Comparison of ENCODE assay signal across 25 cellular contexts in genomic region chr7:158492372-158492771, GRCh38.
"Had no signal": no experiment of that assay in that cellular context is flagged by ENCODE, and none has a peak within 500 bp of the region (broad histone marks: within the 10 kb centered on the region; RNA-seq: fewer than 3 reads in every experiment).

No MANE protein-coding gene starts in this region.

- H3K27ac ChIP-seq: brain microvascular endothelial cell, cardiac muscle cell, Peyer's patch, RWPE1, SJSA1 had no signal

- H3K27me3 ChIP-seq: brain microvascular endothelial cell, MG63, Peyer's patch, SJSA1 had no signal

- H3K4me3 ChIP-seq: cardiac muscle cell, MG63, Peyer's patch, SJSA1 had no signal

- H3K9me3 ChIP-seq: MG63, Peyer's patch, SJSA1 had no signal

- H3K4me1 ChIP-seq: Peyer's patch had no signal

- DNase-seq: activated B cell treated with CpG ODN at 0.5 μM for 24 hours; activated CD4-positive, alpha-beta T cell treated with anti-CD3 and anti-CD28 coated beads for 1 hour; activated CD4-positive, alpha-beta T cell treated with anti-CD3 and anti-CD28 coated beads, Interleukin-2, amount 10 ng/mL, durations not matched to agents 24 days and 14 days; activated CD4-positive, alpha-beta T cell treated with anti-CD3 and anti-CD28 coated beads, Interleukin-2, amount 50 U/mL, for 48 hours; activated gamma-delta T cell; activated naive CD4-positive, alpha-beta T cell treated with anti-CD3 and anti-CD28 coated beads for 36 hours; activated T-cell treated with anti-CD3 and anti-CD28 coated beads, Interleukin-2, amount 50 U/mL, for 4 hours; amygdala; brain microvascular endothelial cell; MG63; MV-4-11; NCI-H1105 treated with DMSO at 0.1 percent for 48 hours; NCI-H1694; NCI-H2029; NCI-H2107; NCI-H446; NCI-H774; Peyer's patch; Right ventricle myocardium superior; T-cell; T-helper 2 cell; T1000 had no signal

- H3K36me3 ChIP-seq: brain microvascular endothelial cell, cardiac muscle cell, MG63, Peyer's patch, SJSA1 had no signal
